8 cellular contexts compared by ENCODE assay signal in genomic region chr21:6498716-6499115, GRCh38.
A peak's percentile ranks its signal among the peaks of the same experiment; 100 is the strongest.
DNase-seq lines count a peak whose midpoint lies in the region; ATAC-seq and TF ChIP-seq lines count a peak whose summit lies in the region.
"Not testable (repeated sequence)": the region's sequence is repeated elsewhere in the genome, so short reads cannot be mapped to it uniquely, and the experiment has no call there.

No MANE protein-coding gene starts in this region.

- H3K4me3 ChIP-seq in GM12875 (ENCODE audit: low read depth, low read length) (peak overlapping the region; percentile 48), GM23338 (peak overlapping the region; percentile 49; the same call in 1 of the 2 replicates), WI38 (ENCODE audit: low read depth, low read length) (peak overlapping the region; percentile 62), adipocyte (ENCODE audit: low read length) (peak overlapping the region; percentile 54), cardiac muscle cell (peak overlapping the region; percentile 41), upper lobe of left lung (peak overlapping the region in 1 of 4 donors; percentile 61)

- H3K4me1 Mint-ChIP-seq in GM23338, natural killer cell: not testable (repeated sequence)

- DNase-seq in GM23338 (ENCODE audit: low spot score) = peak; percentile 0
- DNase-seq in adipocyte (ENCODE audit: low read depth) = peak; percentile 45
- peak; percentile 0 for DNase-seq in cardiac muscle cell (ENCODE audit: low read depth in 1 of 2, low spot score in 1 of 2)
- peak; percentile 52 for DNase-seq in natural killer cell
- DNase-seq in upper lobe of left lung = not testable (repeated sequence)

- H3K27ac ChIP-seq in GM23338 (ENCODE audit: low read depth) = not testable (repeated sequence)
- H3K27ac ChIP-seq in cardiac muscle cell (peak overlapping the region; percentile 77), upper lobe of left lung (peak overlapping the region in 1 of 4 donors; percentile 84)

- H4K20me1 ChIP-seq in GM23338 (replicated peaks; ENCODE audit: insufficient read depth) = not testable (repeated sequence)

- TF ChIP-seq EP300 in upper lobe of left lung (IDR thresholded peaks at IDR 0.05) = not testable (repeated sequence)

- ATAC-seq in GM23338 (peak; percentile 8; the same call in 2 of the 3 replicates), HG03460 (IDR thresholded peaks at IDR 0.05; ENCODE audit: unreplicated experiment) (peak; percentile 21), natural killer cell (peak; percentile 38 to 42 (median 40)), upper lobe of left lung (ENCODE audit: low FRiP score in 2 of 2) (peak; percentile 33 to 53)

- not testable (repeated sequence) for H3K4me1 ChIP-seq in GM23338 (ENCODE audit: insufficient read depth); adipocyte (ENCODE audit: control insufficient read depth, insufficient read depth, low read length); cardiac muscle cell (ENCODE audit: low read depth); upper lobe of left lung

- not testable (repeated sequence) for H3K9me3 ChIP-seq in adipocyte (ENCODE audit: control insufficient read depth, low read length); cardiac muscle cell (ENCODE audit: low read depth); upper lobe of left lung

- not testable (repeated sequence) for TF ChIP-seq POLR2A in upper lobe of left lung (IDR thresholded peaks at IDR 0.05)

- not testable (repeated sequence) for H3K27me3 Mint-ChIP-seq in GM23338 (ENCODE audit: insufficient read depth, low read depth, poor library complexity); natural killer cell (ENCODE audit: low read depth in 2 of 2)

- H3K4me2 ChIP-seq in GM23338 = not testable (repeated sequence)

- H3K4me3 Mint-ChIP-seq in GM23338 = peak overlapping the region; percentile 37; the same call in 1 of the 3 replicates
- not testable (repeated sequence) for H3K4me3 Mint-ChIP-seq in natural killer cell

- no CpG with 5 or more reads among the region's 55 CpGs for WGBS in upper lobe of left lung, 2 donors

- not testable (repeated sequence) for TF ChIP-seq CTCF in GM12875 (IDR thresholded peaks at IDR 0.05; ENCODE audit: borderline replicate concordance, insufficient read depth, low read depth, low read length); GM23338 (conservative IDR thresholded peaks at IDR 0.05; ENCODE audit: low read depth in 2 of 2); WI38 (IDR thresholded peaks at IDR 0.05; ENCODE audit: low read depth, low read length); cardiac muscle cell (IDR thresholded peaks at IDR 0.05; ENCODE audit: low read depth, low read length); natural killer cell (IDR thresholded peaks at IDR 0.05); upper lobe of left lung (IDR thresholded peaks at IDR 0.05)

- not testable (repeated sequence) for H3K36me3 ChIP-seq in GM23338 (ENCODE audit: insufficient read depth); adipocyte (ENCODE audit: control insufficient read depth, insufficient read depth, low read length, severe bottlenecking); cardiac muscle cell; upper lobe of left lung

- H3K9ac ChIP-seq in adipocyte (ENCODE audit: low read length) = peak overlapping the region; percentile 39

- not testable (repeated sequence) for H3F3A ChIP-seq in GM23338 (replicated peaks; ENCODE audit: low read depth)

- not testable (repeated sequence) for H3K79me2 ChIP-seq in GM23338 (replicated peaks; ENCODE audit: insufficient read depth)

- H3K27me3 ChIP-seq in GM23338 (ENCODE audit: insufficient read depth); adipocyte (replicated peaks; ENCODE audit: control insufficient read depth, insufficient read depth, low read length); cardiac muscle cell; upper lobe of left lung: not testable (repeated sequence)

- not testable (repeated sequence) for H3K9me2 ChIP-seq in GM23338 (ENCODE audit: insufficient read depth)

- H3K27ac Mint-ChIP-seq in GM23338, natural killer cell: not testable (repeated sequence)

- not testable (repeated sequence) for H2AFZ ChIP-seq in GM23338

- H3K9me3 Mint-ChIP-seq in GM23338, natural killer cell: not testable (repeated sequence)

- not testable (repeated sequence) for H3K36me3 Mint-ChIP-seq in GM23338 (ENCODE audit: low read depth); natural killer cell

- intact Hi-C loops in natural killer cell (cut with micrococcal nuclease) = not testable (repeated sequence)
